Comparison of ENCODE assay signal across 31 cellular contexts in genomic region chr3:3085782-3086181, GRCh38.
DNase-seq lines count a peak whose midpoint lies in the region; ATAC-seq and TF ChIP-seq lines count a peak whose summit lies in the region.
"Had no signal": no experiment of that assay in that cellular context is flagged by ENCODE, and none has a peak within 500 bp of the region (broad histone marks: within the 10 kb centered on the region; RNA-seq: fewer than 3 reads in every experiment).

No MANE protein-coding gene starts in this region.

- no peak for TF ChIP-seq POLR2A in erythroblast (IDR thresholded peaks at IDR 0.05; ENCODE audit: low read length)

- in situ Hi-C loops in HAP-1 (cut with MboI; ENCODE audit: low sequenced_read_pairs) = no loop called here

- DNase-seq in stimulated activated effector memory CD8-positive, alpha-beta T cell treated with anti-CD3 and anti-CD28 coated beads, Interleukin-12 subunit alpha, Interleukin-12 subunit beta, amount 100 ng/mL, for 72 hours (ENCODE audit: low spot score in 2 of 2) = no peak
- DNase-seq in erythroblast (lab: John Stamatoyannopoulos, UW) = no peak
- DNase-seq in HAP-1 (ENCODE audit: low spot score in 2 of 2) = no peak
- DNase-seq in NCI-H2029 (lab: John Stamatoyannopoulos, UW) = no peak
- DNase-seq: activated CD4-positive, alpha-beta T cell treated with anti-CD3 and anti-CD28 coated beads for 36 hours; activated CD8-positive, alpha-beta T cell treated with anti-CD3 and anti-CD28 coated beads for 36 hours; activated naive CD4-positive, alpha-beta T cell treated with anti-CD3 and anti-CD28 coated beads, Interleukin-2, amount 10 ng/mL, durations not matched to agents 7 days and 5 days; BE2C; body of pancreas; dermis blood vessel endothelial cell; EL; endodermal cell; foreskin fibroblast; Kasumi-1; NCI-H146; NCI-H2107; NCI-H446; NCI-H774; retina; SHP77 treated with DMSO at 0.1 percent for 48 hours had no signal

- ATAC-seq in GM18861 (IDR thresholded peaks at IDR 0.05; ENCODE audit: unreplicated experiment) (peak; percentile 23), GM21360 (IDR thresholded peaks at IDR 0.05; ENCODE audit: unreplicated experiment) (peak; percentile 36), HG03432 (IDR thresholded peaks at IDR 0.05; ENCODE audit: unreplicated experiment) (peak; percentile 20)
- peak; percentile 44 for ATAC-seq in stimulated activated effector memory CD8-positive, alpha-beta T cell treated with anti-CD3 and anti-CD28 coated beads, Interleukin-12 subunit alpha, Interleukin-12 subunit beta, amount 100 ng/mL, for 72 hours
- ATAC-seq: activated CD4-positive, alpha-beta T cell treated with anti-CD3 and anti-CD28 coated beads for 36 hours; activated CD8-positive, alpha-beta T cell treated with anti-CD3 and anti-CD28 coated beads for 36 hours; activated T-helper 17 cell treated with anti-CD3 and anti-CD28 coated beads, Interleukin-2, amount 50 U/mL, for 72 hours; body of pancreas; esophagus mucosa; left lobe of liver had no signal

- no peak overlapping the region for H3K4me3 Mint-ChIP-seq in stimulated activated effector memory CD8-positive, alpha-beta T cell treated with anti-CD3 and anti-CD28 coated beads, Interleukin-12 subunit alpha, Interleukin-12 subunit beta, amount 100 ng/mL, for 72 hours
- H3K4me3 Mint-ChIP-seq: activated CD4-positive, alpha-beta T cell treated with anti-CD3 and anti-CD28 coated beads for 36 hours; activated CD8-positive, alpha-beta T cell treated with anti-CD3 and anti-CD28 coated beads for 36 hours; activated naive CD4-positive, alpha-beta T cell treated with anti-CD3 and anti-CD28 coated beads, Interleukin-2, amount 10 ng/mL, durations not matched to agents 7 days and 5 days; activated T-helper 17 cell treated with anti-CD3 and anti-CD28 coated beads, Interleukin-2, amount 50 U/mL, for 72 hours; endodermal cell; neural progenitor cell; T-helper 2 cell treated with Interferon-gamma antibody and Interleukin-4, amounts not matched to agents 5 μg/mL and 100 μg/mL, for 36 hours had no signal

- no peaks in the 10 kb centered on the region for H3K4me1 ChIP-seq in HAP-1
- H3K4me1 ChIP-seq: body of pancreas, parathyroid adenoma, tibial nerve had no signal

- no peak overlapping the region for H3K4me3 ChIP-seq in HAP-1
- H3K4me3 ChIP-seq: body of pancreas, neural progenitor cell, skin epidermis, tibial nerve had no signal

- no peaks in the 10 kb centered on the region for H3K4me1 Mint-ChIP-seq in stimulated activated effector memory CD8-positive, alpha-beta T cell treated with anti-CD3 and anti-CD28 coated beads, Interleukin-12 subunit alpha, Interleukin-12 subunit beta, amount 100 ng/mL, for 72 hours
- H3K4me1 Mint-ChIP-seq: activated CD4-positive, alpha-beta T cell treated with anti-CD3 and anti-CD28 coated beads for 36 hours; activated naive CD4-positive, alpha-beta T cell treated with anti-CD3 and anti-CD28 coated beads, Interleukin-2, amount 10 ng/mL, durations not matched to agents 7 days and 5 days had no signal

- no peak overlapping the region for H3K27ac Mint-ChIP-seq in stimulated activated effector memory CD8-positive, alpha-beta T cell treated with anti-CD3 and anti-CD28 coated beads, Interleukin-12 subunit alpha, Interleukin-12 subunit beta, amount 100 ng/mL, for 72 hours
- H3K27ac Mint-ChIP-seq: activated CD4-positive, alpha-beta T cell treated with anti-CD3 and anti-CD28 coated beads for 36 hours; activated CD8-positive, alpha-beta T cell treated with anti-CD3 and anti-CD28 coated beads for 36 hours; activated naive CD4-positive, alpha-beta T cell treated with anti-CD3 and anti-CD28 coated beads, Interleukin-2, amount 10 ng/mL, durations not matched to agents 7 days and 5 days; activated T-helper 17 cell treated with anti-CD3 and anti-CD28 coated beads, Interleukin-2, amount 50 U/mL, for 72 hours; endodermal cell; neural progenitor cell; T-helper 2 cell treated with Interferon-gamma antibody and Interleukin-4, amounts not matched to agents 5 μg/mL and 100 μg/mL, for 36 hours had no signal

- H3K36me3 Mint-ChIP-seq in stimulated activated effector memory CD8-positive, alpha-beta T cell treated with anti-CD3 and anti-CD28 coated beads, Interleukin-12 subunit alpha, Interleukin-12 subunit beta, amount 100 ng/mL, for 72 hours = no peaks in the 10 kb centered on the region
- H3K36me3 Mint-ChIP-seq: activated naive CD4-positive, alpha-beta T cell treated with anti-CD3 and anti-CD28 coated beads, Interleukin-2, amount 10 ng/mL, durations not matched to agents 7 days and 5 days; neural progenitor cell had no signal

- H3K9me3 Mint-ChIP-seq in stimulated activated effector memory CD8-positive, alpha-beta T cell treated with anti-CD3 and anti-CD28 coated beads, Interleukin-12 subunit alpha, Interleukin-12 subunit beta, amount 100 ng/mL, for 72 hours = no peaks in the 10 kb centered on the region
- H3K9me3 Mint-ChIP-seq: activated CD8-positive, alpha-beta T cell treated with anti-CD3 and anti-CD28 coated beads for 36 hours; activated naive CD4-positive, alpha-beta T cell treated with anti-CD3 and anti-CD28 coated beads, Interleukin-2, amount 10 ng/mL, durations not matched to agents 7 days and 5 days; activated T-helper 17 cell treated with anti-CD3 and anti-CD28 coated beads, Interleukin-2, amount 50 U/mL, for 72 hours; endodermal cell; neural progenitor cell; T-helper 2 cell treated with Interferon-gamma antibody and Interleukin-4, amounts not matched to agents 5 μg/mL and 100 μg/mL, for 36 hours had no signal

- no peaks in the 10 kb centered on the region for H3K27me3 ChIP-seq in HAP-1 (ENCODE audit: low read depth)
- H3K27me3 ChIP-seq: BE2C, body of pancreas, tibial nerve had no signal

- H3K9me3 ChIP-seq in HAP-1 = no peaks in the 10 kb centered on the region
- H3K9me3 ChIP-seq: BE2C, body of pancreas, tibial nerve had no signal

- H3K36me3 ChIP-seq in HAP-1 (replicated peaks) = no peaks in the 10 kb centered on the region
- H3K36me3 ChIP-seq: BE2C, neural progenitor cell, tibial nerve had no signal
